ENCODE assay signal across 16 cellular contexts in genomic region chr22:49349841-49350381, GRCh38.
"Had no signal": no experiment of that assay in that cellular context is flagged by ENCODE, and none has a peak within 500 bp of the region (broad histone marks: within the 10 kb centered on the region; RNA-seq: fewer than 3 reads in every experiment).

No MANE protein-coding gene starts in this region.

- H3K27me3 ChIP-seq: thyroid gland, uterus had no signal

- H2AFZ ChIP-seq: parathyroid adenoma had no signal

- H3K36me3 ChIP-seq: neutrophil, thyroid gland, uterus had no signal

- H3K4me1 ChIP-seq: parathyroid adenoma, thyroid gland, uterus had no signal

- ATAC-seq: activated T-cell treated with anti-CD3 and anti-CD28 coated beads, Interleukin-2, amount 50 U/mL, for 4 hours; stimulated activated effector memory CD8-positive, alpha-beta T cell treated with anti-CD3 and anti-CD28 coated beads, Interleukin-12 subunit alpha, Interleukin-12 subunit beta, amount 100 ng/mL, for 72 hours had no signal

- DNase-seq: activated CD4-positive, alpha-beta memory T cell treated with anti-CD3 and anti-CD28 coated beads, Interleukin-2, amount 10 ng/mL, durations not matched to agents 7 days and 5 days; activated CD4-positive, alpha-beta T cell treated with anti-CD3 and anti-CD28 coated beads for 4 hours; activated gamma-delta T cell treated with Interleukin-2 at 50 U/mL for 16 hours; activated T-cell treated with anti-CD3 and anti-CD28 coated beads, Interleukin-2, amount 50 U/mL, for 4 hours; amniotic stem cell; caudate nucleus; cortex of kidney; effector memory CD4-positive, alpha-beta T cell; naive B cell; T-helper 2 cell had no signal

- H3K9me3 ChIP-seq: neutrophil, thyroid gland, uterus had no signal

- H3K27ac ChIP-seq: epithelial cell of prostate, neutrophil, parathyroid adenoma, thyroid gland, uterus had no signal

- H3K79me2 ChIP-seq: parathyroid adenoma had no signal

- H3K4me3 ChIP-seq: thyroid gland, uterus had no signal
